ENCODE assay signal across 8 cellular contexts in genomic region chr17:1203111-1203966, GRCh38. TPM values are rescaled to one million over a fixed set of nuclear protein-coding genes. Genes with fewer than 3 reads are reported as not detected.
DNase-seq lines count a peak whose midpoint lies in the region; ATAC-seq, FAIRE-seq and TF ChIP-seq lines count a peak whose summit lies in the region.

No MANE protein-coding gene starts in this region.

- H3K27me3 Mint-ChIP-seq in activated T-helper 2 cell treated with anti-CD3 and anti-CD28 coated beads, Interferon-gamma antibody, Interleukin-2, Interleukin-4, amounts not matched to agents 10 μg/mL and 5 μg/mL and 100 μg/mL, durations not matched to agents 14 hours and 24 hours and 36 hours (ENCODE audit: low read depth) = peaks cover 10% of the 10 kb centered on the region

- H3K36me3 Mint-ChIP-seq in activated T-helper 2 cell treated with anti-CD3 and anti-CD28 coated beads, Interferon-gamma antibody, Interleukin-2, Interleukin-4, amounts not matched to agents 10 μg/mL and 5 μg/mL and 100 μg/mL, durations not matched to agents 14 hours and 24 hours and 36 hours (ENCODE audit: low read depth) = no peaks in the 10 kb centered on the region

- no peaks in the 10 kb centered on the region for H3K36me3 ChIP-seq in neuron (ENCODE audit: insufficient read depth, low read length)

- no peak overlapping the region for H3K4me3 Mint-ChIP-seq in activated T-helper 2 cell treated with anti-CD3 and anti-CD28 coated beads, Interferon-gamma antibody, Interleukin-2, Interleukin-4, amounts not matched to agents 10 μg/mL and 5 μg/mL and 100 μg/mL, durations not matched to agents 14 hours and 24 hours and 36 hours (ENCODE audit: low read depth)

- H3K9me3 Mint-ChIP-seq in activated T-helper 2 cell treated with anti-CD3 and anti-CD28 coated beads, Interferon-gamma antibody, Interleukin-2, Interleukin-4, amounts not matched to agents 10 μg/mL and 5 μg/mL and 100 μg/mL, durations not matched to agents 14 hours and 24 hours and 36 hours = no peaks in the 10 kb centered on the region

- ATAC-seq in HG02981 (IDR thresholded peaks at IDR 0.05; ENCODE audit: unreplicated experiment) (no peak), GM19023 (IDR thresholded peaks at IDR 0.05; ENCODE audit: unreplicated experiment) (no peak)

- intact Hi-C loops in activated T-helper 2 cell treated with anti-CD3 and anti-CD28 coated beads, Interferon-gamma antibody, Interleukin-2, Interleukin-4, amounts not matched to agents 10 μg/mL and 5 μg/mL and 100 μg/mL, durations not matched to agents 14 hours and 24 hours and 36 hours (cut with micrococcal nuclease) = no loop called here

- H3K4me1 ChIP-seq in neuron (ENCODE audit: insufficient read depth, low read length) = no peaks in the 10 kb centered on the region

- H3K4me1 Mint-ChIP-seq in activated T-helper 2 cell treated with anti-CD3 and anti-CD28 coated beads, Interferon-gamma antibody, Interleukin-2, Interleukin-4, amounts not matched to agents 10 μg/mL and 5 μg/mL and 100 μg/mL, durations not matched to agents 14 hours and 24 hours and 36 hours (ENCODE audit: low read depth) = peaks cover 30% of the 10 kb centered on the region

- no peak for FAIRE-seq in urothelium cell line (lab: Jason Lieb, UNC)

- H3K27me3 ChIP-seq in neuron (ENCODE audit: insufficient read depth, low read length) = no peaks in the 10 kb centered on the region

- peaks cover 3% of the 10 kb centered on the region for H3K9me3 ChIP-seq in neuron (ENCODE audit: low read length)

- H3K27ac Mint-ChIP-seq in activated T-helper 2 cell treated with anti-CD3 and anti-CD28 coated beads, Interferon-gamma antibody, Interleukin-2, Interleukin-4, amounts not matched to agents 10 μg/mL and 5 μg/mL and 100 μg/mL, durations not matched to agents 14 hours and 24 hours and 36 hours = no peak overlapping the region

- H2AFZ ChIP-seq in neuron (ENCODE audit: low read depth, low read length) = peak overlapping the region; percentile 22

- peak overlapping the region; percentile 67 for H3K4me3 ChIP-seq in fibroblast of villous mesenchyme (ENCODE audit: low read depth, low read length)
- peak overlapping the region; percentile 48 for H3K4me3 ChIP-seq in neuron (ENCODE audit: low read length)

- DNase-seq in CMK (ENCODE audit: low read depth) (peak; percentile 40), NCI-H1930 (lab: John Stamatoyannopoulos, UW) (peak; percentile 33 to 72), fibroblast of villous mesenchyme (ENCODE audit: low read depth) (peak; percentile 64), urothelium cell line (ENCODE audit: low spot score) (peak; percentile 76)
- DNase-seq in activated T-helper 2 cell treated with anti-CD3 and anti-CD28 coated beads, Interferon-gamma antibody, Interleukin-2, Interleukin-4, amounts not matched to agents 10 μg/mL and 5 μg/mL and 100 μg/mL, durations not matched to agents 14 hours and 24 hours and 36 hours (ENCODE audit: low spot score) = peak; percentile 23

- TF ChIP-seq CTCF in fibroblast of villous mesenchyme (IDR thresholded peaks at IDR 0.05; ENCODE audit: insufficient read depth, low read depth, low read length) = peak; percentile 13

RNA-seq across cellular contexts. Expression of gene ABR, which starts 23.6 kb away (rescaled TPM):
- total RNA-seq in activated T-helper 2 cell treated with anti-CD3 and anti-CD28 coated beads, Interferon-gamma antibody, Interleukin-2, Interleukin-4, amounts not matched to agents 10 μg/mL and 5 μg/mL and 100 μg/mL, durations not matched to agents 14 hours and 24 hours and 36 hours = 69.3 and 75.3 TPM in 2 replicates
- 51.8 and 68.0 TPM in 2 replicates for total RNA-seq in fibroblast of villous mesenchyme

Comparison
In these comparisons a context has a peak if more than half of its experiments do, and no peak if none do; other contexts are left out.
1. DNase-seq: peak in every context shown above with its lines; median percentile 76 in urothelium cell line; 64 in fibroblast of villous mesenchyme; 52 in NCI-H1930; 40 in CMK; 23 in activated T-helper 2 cell treated with anti-CD3 and anti-CD28 coated beads, Interferon-gamma antibody, Interleukin-2, Interleukin-4, amounts not matched to agents 10 μg/mL and 5 μg/mL and 100 μg/mL, durations not matched to agents 14 hours and 24 hours and 36 hours.